In the genomic region with DNA sequence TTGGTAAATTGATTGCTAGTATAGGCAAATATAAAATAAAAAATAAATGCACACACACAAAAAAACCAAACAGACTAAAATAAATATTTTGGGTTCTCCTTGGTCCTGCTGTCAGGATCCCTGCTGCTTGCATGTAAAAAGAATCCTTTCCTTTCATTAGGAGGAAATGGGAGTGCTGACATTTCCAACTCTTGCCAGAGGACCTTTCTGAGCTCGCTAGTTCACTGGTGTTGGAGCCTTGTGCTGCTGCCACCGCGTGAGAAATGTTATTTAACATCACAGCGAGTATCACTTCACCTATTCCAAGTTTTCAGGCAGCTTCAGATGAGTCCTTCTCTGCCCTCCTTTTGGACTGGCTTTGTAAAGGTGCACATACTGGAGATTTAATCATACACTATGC, we compare ENCODE assay signal across 1 cellular context.
TF ChIP-seq lines count a peak whose summit lies in the region.

No MANE protein-coding gene starts in this region.

TF ChIP-seq in H1, 55 proteins besides CTCF, POLR2A, EP300 and RAD21:
- no peak for TF ChIP-seq FOSL1 (IDR thresholded peaks at IDR 0.05; ENCODE audit: insufficient read depth, low read depth, low read length)
